Comparison of ENCODE assay signal across 23 cellular contexts in the genomic region with DNA sequence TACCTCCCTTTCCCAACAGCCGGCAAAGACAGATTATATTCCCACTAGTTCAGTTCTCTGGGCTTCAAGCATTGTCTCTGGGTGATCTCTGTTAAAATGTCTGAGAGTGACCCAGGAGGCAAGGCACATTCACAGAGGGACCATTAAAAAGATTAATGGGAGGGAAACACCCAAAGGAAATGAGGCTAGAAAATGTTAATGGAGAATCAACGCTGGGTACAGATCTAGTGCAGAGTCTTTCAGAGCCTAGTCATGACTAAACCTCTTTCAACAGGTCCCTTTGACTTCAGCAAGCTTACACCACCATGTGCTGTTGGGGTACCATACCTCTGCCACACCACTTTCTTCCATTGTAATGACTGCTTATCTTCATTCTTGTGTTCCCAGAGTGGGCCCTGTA.
"Had no signal": no experiment of that assay in that cellular context is flagged by ENCODE, and none has a peak within 500 bp of the region (broad histone marks: within the 10 kb centered on the region; RNA-seq: fewer than 3 reads in every experiment).

No MANE protein-coding gene starts in this region.

- H3K36me3 ChIP-seq: Peyer's patch, SJCRH30 had no signal

- ATAC-seq: activated T-cell treated with anti-CD3 and anti-CD28 coated beads, Interleukin-2, amount 50 U/mL, for 72 hours; K562 had no signal

- H3K4me1 Mint-ChIP-seq: activated CD4-positive, alpha-beta memory T cell treated with anti-CD3 and anti-CD28 coated beads, Interleukin-2, amount 10 ng/mL, durations not matched to agents 7 days and 5 days; activated naive CD4-positive, alpha-beta T cell treated with anti-CD3 and anti-CD28 coated beads, Interleukin-2, amount 10 ng/mL, durations not matched to agents 7 days and 5 days; activated naive CD8-positive, alpha-beta T cell treated with anti-CD3 and anti-CD28 coated beads for 36 hours had no signal

- H3K27ac ChIP-seq: RWPE1, SJCRH30 had no signal

- DNase-seq: activated CD4-positive, alpha-beta memory T cell treated with anti-CD3 and anti-CD28 coated beads, Interleukin-2, amount 10 ng/mL, durations not matched to agents 7 days and 5 days; activated CD4-positive, alpha-beta T cell treated with anti-CD3 and anti-CD28 coated beads, Interleukin-2, amount 50 U/mL, for 1 hour; activated CD4-positive, CD25-positive, alpha-beta regulatory T cell; activated CD8-positive, alpha-beta memory T cell treated with anti-CD3 and anti-CD28 coated beads, Interleukin-2, amount 50 U/mL, for 4 hours; activated gamma-delta T cell treated with Interleukin-2 at 50 U/mL for 16 hours; activated naive CD4-positive, alpha-beta T cell treated with anti-CD3 and anti-CD28 coated beads, Interleukin-2, amount 10 ng/mL, durations not matched to agents 7 days and 5 days; activated naive CD8-positive, alpha-beta T cell treated with anti-CD3 and anti-CD28 coated beads for 36 hours; activated T-cell treated with anti-CD3 and anti-CD28 coated beads, Interleukin-2, amount 50 U/mL, for 72 hours; anterior cingulate cortex; Karpas-422; MM.1S; NCI-H1105; NCI-H1436; NCI-H187; NCI-H2081; Peyer's patch; Right ventricle myocardium superior; SJCRH30; SW 1271 had no signal

- H3K4me3 Mint-ChIP-seq: activated CD4-positive, alpha-beta memory T cell treated with anti-CD3 and anti-CD28 coated beads, Interleukin-2, amount 10 ng/mL, durations not matched to agents 7 days and 5 days; activated naive CD4-positive, alpha-beta T cell treated with anti-CD3 and anti-CD28 coated beads, Interleukin-2, amount 10 ng/mL, durations not matched to agents 7 days and 5 days; activated naive CD8-positive, alpha-beta T cell treated with anti-CD3 and anti-CD28 coated beads for 36 hours; activated T-cell treated with anti-CD3 and anti-CD28 coated beads, Interleukin-2, amount 50 U/mL, for 72 hours; T-helper 1 cell treated with Interleukin-12 subunit alpha and Interleukin-12 subunit beta and Interleukin-4 antibody, amounts not matched to agents 30 μg/mL and 1 μg/mL, for 36 hours had no signal

- H3K27ac Mint-ChIP-seq: activated CD4-positive, alpha-beta memory T cell treated with anti-CD3 and anti-CD28 coated beads, Interleukin-2, amount 10 ng/mL, durations not matched to agents 7 days and 5 days; activated naive CD4-positive, alpha-beta T cell treated with anti-CD3 and anti-CD28 coated beads, Interleukin-2, amount 10 ng/mL, durations not matched to agents 7 days and 5 days; activated naive CD8-positive, alpha-beta T cell treated with anti-CD3 and anti-CD28 coated beads for 36 hours; activated T-cell treated with anti-CD3 and anti-CD28 coated beads, Interleukin-2, amount 50 U/mL, for 72 hours; activated T-helper 2 cell treated with anti-CD3 and anti-CD28 coated beads, Interferon-gamma antibody, Interleukin-2, Interleukin-4, amounts not matched to agents 10 μg/mL and 5 μg/mL and 100 μg/mL, durations not matched to agents 14 hours and 24 hours and 36 hours; T-helper 1 cell treated with Interleukin-12 subunit alpha and Interleukin-12 subunit beta and Interleukin-4 antibody, amounts not matched to agents 30 μg/mL and 1 μg/mL, for 36 hours had no signal

- H3K4me3 ChIP-seq: K562, SJCRH30 had no signal

- H3K36me3 Mint-ChIP-seq: activated naive CD4-positive, alpha-beta T cell treated with anti-CD3 and anti-CD28 coated beads, Interleukin-2, amount 10 ng/mL, durations not matched to agents 7 days and 5 days; activated naive CD8-positive, alpha-beta T cell treated with anti-CD3 and anti-CD28 coated beads for 36 hours had no signal

- H3K9me3 Mint-ChIP-seq: activated CD4-positive, alpha-beta memory T cell treated with anti-CD3 and anti-CD28 coated beads, Interleukin-2, amount 10 ng/mL, durations not matched to agents 7 days and 5 days; activated naive CD4-positive, alpha-beta T cell treated with anti-CD3 and anti-CD28 coated beads, Interleukin-2, amount 10 ng/mL, durations not matched to agents 7 days and 5 days; activated naive CD8-positive, alpha-beta T cell treated with anti-CD3 and anti-CD28 coated beads for 36 hours; activated T-cell treated with anti-CD3 and anti-CD28 coated beads, Interleukin-2, amount 50 U/mL, for 72 hours; activated T-helper 2 cell treated with anti-CD3 and anti-CD28 coated beads, Interferon-gamma antibody, Interleukin-2, Interleukin-4, amounts not matched to agents 10 μg/mL and 5 μg/mL and 100 μg/mL, durations not matched to agents 14 hours and 24 hours and 36 hours; T-helper 1 cell treated with Interleukin-12 subunit alpha and Interleukin-12 subunit beta and Interleukin-4 antibody, amounts not matched to agents 30 μg/mL and 1 μg/mL, for 36 hours had no signal

- H3K9me3 ChIP-seq: Peyer's patch, SJCRH30 had no signal

- H3K27me3 ChIP-seq: Peyer's patch, SJCRH30 had no signal
